Comparison of ENCODE assay signal across 12 cellular contexts in the genomic region with DNA sequence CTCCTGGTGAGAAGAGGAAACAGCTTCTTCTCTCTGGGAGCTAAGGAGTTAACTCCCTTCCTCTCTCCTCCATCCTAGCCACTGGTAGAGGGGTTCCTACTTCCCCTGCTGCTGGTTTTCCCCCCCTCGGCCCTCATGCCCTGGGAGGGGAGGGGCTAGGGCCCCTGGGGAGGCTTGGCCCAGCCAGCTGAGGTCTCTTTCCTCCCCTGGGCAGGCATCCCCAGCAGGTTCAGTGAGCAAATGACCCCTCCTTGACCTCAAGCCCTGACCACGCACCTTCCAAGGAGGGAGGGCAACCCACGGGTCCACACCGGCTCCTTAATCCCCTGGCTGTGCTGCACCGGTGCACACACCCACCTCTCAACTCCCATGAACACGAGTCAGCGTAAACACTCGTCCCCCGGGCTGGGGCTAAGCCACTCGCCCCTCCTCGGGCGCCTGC. TPM values are rescaled to one million over a fixed set of nuclear protein-coding genes. Genes with fewer than 3 reads are reported as not detected.
DNase-seq lines count a peak whose midpoint lies in the region; ATAC-seq and TF ChIP-seq lines count a peak whose summit lies in the region.
"Had no signal": no experiment of that assay in that cellular context is flagged by ENCODE, and none has a peak within 500 bp of the region (broad histone marks: within the 10 kb centered on the region; RNA-seq: fewer than 3 reads in every experiment).

No MANE protein-coding gene starts in this region.

- no peak overlapping the region for H2AK5ac ChIP-seq in IMR-90 (ENCODE audit: low read depth, low read length)

- H4K8ac ChIP-seq in IMR-90 (ENCODE audit: low read depth in 2 of 2, low read length in 2 of 2), result no peak overlapping the region

- no peak overlapping the region for H3K14ac ChIP-seq in IMR-90 (replicated peaks; ENCODE audit: low read depth, low read length)

- H2AK9ac ChIP-seq in IMR-90 (replicated peaks; ENCODE audit: low read depth, low read length, poor library complexity), result no peak overlapping the region

- CTCF ChIA-PET in IMR-90 (lab: Yijun Ruan, JAX), result no interaction called here
- CTCF ChIA-PET in activated naive CD4-positive, alpha-beta T cell treated with anti-CD3 and anti-CD28 coated beads, Interleukin-2, amount 10 ng/mL, durations not matched to agents 7 days and 5 days (lab: Charles Lee), result no interaction called here

- H3K27me3 ChIP-seq in IMR-90 (ENCODE audit: control insufficient read depth, insufficient read depth, low read length) (peaks cover 100% of the 10 kb centered on the region), dorsolateral prefrontal cortex (peaks cover 0 to 3% (median 0%) of the 10 kb centered on the region in 45 donors), parathyroid adenoma (ENCODE audit: control insufficient read depth, insufficient read depth, low read length) (no peaks in the 10 kb centered on the region), transverse colon (peaks cover 88% of the 10 kb centered on the region)
- peaks cover 57% of the 10 kb centered on the region for H3K27me3 ChIP-seq in effector memory CD4-positive, alpha-beta T cell (replicated peaks; ENCODE audit: control insufficient read depth, insufficient read depth, low read length, poor library complexity, severe bottlenecking)

- intact Hi-C loops in IMR-90 (cut with micrococcal nuclease), result no loop called here
- intact Hi-C loops in dorsolateral prefrontal cortex (cut with DNase I), result no loop called here
- intact Hi-C loops in transverse colon (cut with DNase I; ENCODE audit: low total_unique reads), result no loop called here

- no peak overlapping the region for H3K4me3 Mint-ChIP-seq in activated naive CD4-positive, alpha-beta T cell treated with anti-CD3 and anti-CD28 coated beads, Interleukin-2, amount 10 ng/mL, durations not matched to agents 7 days and 5 days

- TF ChIP-seq POLR2A in IMR-90 (IDR thresholded peaks at IDR 0.05; ENCODE audit: low read depth, low read length) (no peak), transverse colon (IDR thresholded peaks at IDR 0.05) (no peak)

- H3K27ac ChIP-seq in IMR-90 (ENCODE audit: insufficient read depth, low read length), result no peak overlapping the region
- H3K27ac ChIP-seq in dorsolateral prefrontal cortex, result peak overlapping the region in 58 of 59 donors; percentile 74 to 99 (median 97)
- no peak overlapping the region for H3K27ac ChIP-seq in parathyroid adenoma
- H3K27ac ChIP-seq in transverse colon, result no peak overlapping the region
- no peak overlapping the region for H3K27ac ChIP-seq in effector memory CD4-positive, alpha-beta T cell (ENCODE audit: insufficient read depth, low read length, poor library complexity, severe bottlenecking)

- H3K79me1 ChIP-seq in IMR-90 (ENCODE audit: low read depth in 1 of 2, low read length in 2 of 2), result no peaks in the 10 kb centered on the region

- H3K4me1 Mint-ChIP-seq in activated naive CD4-positive, alpha-beta T cell treated with anti-CD3 and anti-CD28 coated beads, Interleukin-2, amount 10 ng/mL, durations not matched to agents 7 days and 5 days, result peaks cover 6% of the 10 kb centered on the region

- no peak overlapping the region for H2BK15ac ChIP-seq in IMR-90 (ENCODE audit: low read depth, low read length)

- 8% methylated on average over 2 of the region's 12 CpGs; no CpG with 5 or more reads in 1 of the 2 experiments for WGBS in IMR-90 (ENCODE audit: extremely low coverage in 2 of 2, insufficient read length in 1 of 2), 2 experiments
- 18% methylated on average over 12 of the region's 12 CpGs; no CpG with 5 or more reads in 1 of the 2 donors for WGBS in transverse colon (ENCODE audit: low coverage in 1 of 2), 2 donors

- H3K4me2 ChIP-seq in IMR-90 (ENCODE audit: low read depth, low read length) (no peak overlapping the region), parathyroid adenoma (ENCODE audit: low read length) (peak overlapping the region; percentile 69)

- H2BK5ac ChIP-seq in IMR-90 (ENCODE audit: low read depth, low read length, poor library complexity, severe bottlenecking), result no peak overlapping the region

- no peak for ATAC-seq in IMR-90 (ENCODE audit: low read depth)

- H3K4me1 ChIP-seq in IMR-90 (ENCODE audit: control insufficient read depth, insufficient read depth, low read length) (no peaks in the 10 kb centered on the region), parathyroid adenoma (peaks cover 11% of the 10 kb centered on the region), transverse colon (peaks cover 5 to 12% (median 8%) of the 10 kb centered on the region in 4 donors)
- H3K4me1 ChIP-seq in effector memory CD4-positive, alpha-beta T cell (ENCODE audit: control insufficient read depth, insufficient read depth, low read length, poor library complexity, severe bottlenecking), result no peaks in the 10 kb centered on the region

- POLR2A ChIA-PET in IMR-90 (lab: Charles Lee; ENCODE audit: unreplicated experiment), result no interaction called here

- H4K5ac ChIP-seq in IMR-90 (ENCODE audit: low read depth, low read length), result no peak overlapping the region

- in situ Hi-C loops in IMR-90 (cut with MboI; ENCODE audit: low sequenced_read_pairs), result no loop called here
- in situ Hi-C loops in transverse colon (cut with MboI; ENCODE audit: low pct_ligation_motif_present in 1 of 4, low pct_unique_long_range_greater_than_20kb in 1 of 4, low sequenced_read_pairs in 3 of 4), result loop anchor here in 1 of 4 donors (25.0 kb wide), 1 partner anchor 90 kb away; the partner anchor contains the start of gene EPOP

- H3K9me3 Mint-ChIP-seq in activated naive CD4-positive, alpha-beta T cell treated with anti-CD3 and anti-CD28 coated beads, Interleukin-2, amount 10 ng/mL, durations not matched to agents 7 days and 5 days, result no peaks in the 10 kb centered on the region

- H2AFZ ChIP-seq in IMR-90 (replicated peaks; ENCODE audit: low read length, poor library complexity), result peak overlapping the region; percentile 49
- peak overlapping the region; percentile 61 for H2AFZ ChIP-seq in parathyroid adenoma

- H3K9me1 ChIP-seq in IMR-90 (ENCODE audit: insufficient read depth, low read length), result no peaks in the 10 kb centered on the region

- H3K18ac ChIP-seq in IMR-90 (ENCODE audit: low read depth, low read length), result no peak overlapping the region

- no peak overlapping the region for H3K56ac ChIP-seq in IMR-90 (ENCODE audit: extremely low read depth, insufficient read depth, low read length)

- TF ChIP-seq RAD21 in IMR-90 (IDR thresholded peaks at IDR 0.05; ENCODE audit: low read length), result no peak

- H3K4me3 ChIP-seq in IMR-90 (ENCODE audit: insufficient read depth, low read depth, low read length), result no peak overlapping the region
- peak overlapping the region; percentile 35 to 80 (median 63) for H3K4me3 ChIP-seq in dorsolateral prefrontal cortex
- peak overlapping the region; percentile 55 for H3K4me3 ChIP-seq in parathyroid adenoma (ENCODE audit: low read depth, low read length)
- H3K4me3 ChIP-seq in transverse colon, result no peak overlapping the region
- H3K4me3 ChIP-seq in effector memory CD4-positive, alpha-beta T cell (ENCODE audit: insufficient read depth, low read depth, low read length, poor library complexity, severe bottlenecking), result no peak overlapping the region
- H3K4me3 ChIP-seq: K562 had no signal

- no peak overlapping the region for H4K91ac ChIP-seq in IMR-90 (ENCODE audit: insufficient read depth, low read depth, low read length)

- no peak overlapping the region for H3K23ac ChIP-seq in IMR-90 (ENCODE audit: low read depth, low read length)

- H2BK120ac ChIP-seq in IMR-90 (ENCODE audit: low read depth, low read length), result no peak overlapping the region

- no peak overlapping the region for H3K4ac ChIP-seq in IMR-90 (ENCODE audit: low read depth, low read length)

- peak; percentile 54 for DNase-seq in NCI-H82 (lab: John Stamatoyannopoulos, UW)
- DNase-seq in NCI-H82 treated with DMSO at 0.1 percent for 48 hours (lab: John Stamatoyannopoulos, UW; ENCODE audit: unreplicated experiment), result no peak
- DNase-seq in IMR-90, result no peak
- DNase-seq in dorsolateral prefrontal cortex, result no peak
- DNase-seq in activated naive CD4-positive, alpha-beta T cell treated with anti-CD3 and anti-CD28 coated beads, Interleukin-2, amount 10 ng/mL, durations not matched to agents 7 days and 5 days, result no peak
- no peak for DNase-seq in transverse colon
- no peak for DNase-seq in effector memory CD4-positive, alpha-beta T cell
- DNase-seq: GDM1, NCI-H524, T-helper 2 cell had no signal

- no TSS peak for BruUV-seq in IMR-90 (replicated peaks; lab: Mats Ljungman, UMichigan)

- TF ChIP-seq EP300 in transverse colon (IDR thresholded peaks at IDR 0.05; ENCODE audit: low read depth), result no peak

- no peaks in the 10 kb centered on the region for H3K36me3 Mint-ChIP-seq in activated naive CD4-positive, alpha-beta T cell treated with anti-CD3 and anti-CD28 coated beads, Interleukin-2, amount 10 ng/mL, durations not matched to agents 7 days and 5 days

- H2BK20ac ChIP-seq in IMR-90 (ENCODE audit: low read depth, low read length), result no peak overlapping the region

- H3K9me3 ChIP-seq in IMR-90 (ENCODE audit: control insufficient read depth, insufficient read depth, low read length), result peaks cover 1% of the 10 kb centered on the region; the same call in 1 of the 2 replicates
- no peaks in the 10 kb centered on the region for H3K9me3 ChIP-seq in parathyroid adenoma (ENCODE audit: control insufficient read depth, low read length)
- H3K9me3 ChIP-seq in transverse colon, result no peaks in the 10 kb centered on the region
- H3K9me3 ChIP-seq in effector memory CD4-positive, alpha-beta T cell (ENCODE audit: control insufficient read depth, low read length), result no peaks in the 10 kb centered on the region

- no peaks in the 10 kb centered on the region for H3K36me3 ChIP-seq in IMR-90 (ENCODE audit: control insufficient read depth, insufficient read depth, low read length)
- H3K36me3 ChIP-seq in parathyroid adenoma (ENCODE audit: control insufficient read depth, insufficient read depth, low read length), result no peaks in the 10 kb centered on the region
- H3K36me3 ChIP-seq in transverse colon, result no peaks in the 10 kb centered on the region
- H3K36me3 ChIP-seq in effector memory CD4-positive, alpha-beta T cell (ENCODE audit: control insufficient read depth, insufficient read depth, low read length), result no peaks in the 10 kb centered on the region

- H3K27me3 Mint-ChIP-seq in activated naive CD4-positive, alpha-beta T cell treated with anti-CD3 and anti-CD28 coated beads, Interleukin-2, amount 10 ng/mL, durations not matched to agents 7 days and 5 days, result peaks cover 99% of the 10 kb centered on the region

- dilution Hi-C loops in IMR-90 (cut with HindIII; ENCODE audit: low sequenced_read_pairs, unreplicated experiment), result no loop called here

- H4K20me1 ChIP-seq in IMR-90 (ENCODE audit: insufficient read depth, low read length), result peaks cover 5% of the 10 kb centered on the region; the same call in 1 of the 2 replicates

- H3K27ac Mint-ChIP-seq in activated naive CD4-positive, alpha-beta T cell treated with anti-CD3 and anti-CD28 coated beads, Interleukin-2, amount 10 ng/mL, durations not matched to agents 7 days and 5 days, result no peak overlapping the region

- TF ChIP-seq CTCF in IMR-90 (conservative IDR thresholded peaks at IDR 0.05; ENCODE audit: low read depth, low read length) (no peak), dorsolateral prefrontal cortex (IDR thresholded peaks at IDR 0.05 in 54 of 56, conservative IDR thresholded peaks at IDR 0.05 in 2 of 56; ENCODE audit: low read depth in 1 of 56, partially characterized antibody in 56 of 56) (no peak), parathyroid adenoma (IDR thresholded peaks at IDR 0.05) (no peak), transverse colon (IDR thresholded peaks at IDR 0.05) (no peak)

- H3K79me2 ChIP-seq in parathyroid adenoma, result no peaks in the 10 kb centered on the region

- H3K9ac ChIP-seq in IMR-90 (ENCODE audit: low read depth, low read length), result no peak overlapping the region
- H3K9ac ChIP-seq in parathyroid adenoma, result no peak overlapping the region

RNA-seq across cellular contexts. Expression of gene SRCIN1, which starts 33.9 kb away (rescaled TPM):
- not detected in 2 replicates for total RNA-seq in IMR-90 (2012; rRNA removed)
- not detected in 2 replicates for polyA plus RNA-seq in IMR-90 (2012; rRNA removed)
- polyA plus RNA-seq in IMR-90 (2012; cell fraction: cytosol; rRNA removed), result 0.01 TPM in 1 of 2 replicates, not detected in the other
- 0.13 and 0.15 TPM in 2 replicates for polyA plus RNA-seq in IMR-90 (2012; cell fraction: nucleus; rRNA removed; ENCODE audit: low replicate concordance)
- total RNA-seq in dorsolateral prefrontal cortex, result 100 to 1,000 TPM in 111 of 120 experiments, 10 to 100 TPM in 9; 80.9 to 338 (median 151) TPM
- 1 to 10 TPM; 1.8 to 8.8 (median 5.2) TPM for total RNA-seq in transverse colon

Comparison
In these comparisons a context has a peak if more than half of its experiments do, and no peak if none do; other contexts are left out.
1. H3K27ac ChIP-seq: peak in dorsolateral prefrontal cortex (58 of 59); none in IMR-90 (single experiment), parathyroid adenoma (single experiment), transverse colon (0 of 4) and effector memory CD4-positive, alpha-beta T cell (single experiment).
2. H3K4me3 ChIP-seq: peak in dorsolateral prefrontal cortex (59 of 59) and parathyroid adenoma (single experiment); none in IMR-90 (single experiment), transverse colon (0 of 4) and effector memory CD4-positive, alpha-beta T cell (single experiment).
3. RNA of gene SRCIN1, which starts 33.9 kb away (total RNA-seq): 80.9 to 338 TPM in dorsolateral prefrontal cortex; 1.8 to 8.8 TPM in transverse colon and not detected in IMR-90; every median in the first group is over 4 times any median in the second.